In the genomic region with DNA sequence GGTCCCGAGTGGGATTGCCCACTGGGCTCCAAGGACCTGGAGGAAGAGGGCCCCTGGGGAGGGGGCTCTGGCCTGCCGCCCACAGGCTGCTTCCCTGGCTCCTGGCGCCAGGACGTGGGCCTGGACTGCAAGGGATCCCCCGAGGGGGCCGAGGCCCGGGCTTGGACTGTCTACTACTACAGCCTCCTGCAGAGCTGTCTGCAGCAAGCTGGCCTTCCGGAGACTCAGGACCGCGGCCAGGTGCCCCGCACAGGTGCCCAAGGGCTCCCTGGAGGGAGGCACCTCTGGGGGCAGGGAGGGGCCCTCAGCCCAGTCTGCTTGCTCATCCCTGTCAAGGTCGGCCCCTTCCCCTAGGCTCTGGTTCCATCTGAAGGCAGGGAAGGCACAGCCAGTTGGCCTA, we compare ENCODE assay signal across 15 cellular contexts. TPM values are rescaled to one million over a fixed set of nuclear protein-coding genes. Genes with fewer than 3 reads are reported as not detected.
DNase-seq lines count a peak whose midpoint lies in the region; ATAC-seq and TF ChIP-seq lines count a peak whose summit lies in the region.
"Had no signal": no experiment of that assay in that cellular context is flagged by ENCODE, and none has a peak within 500 bp of the region (broad histone marks: within the 10 kb centered on the region; RNA-seq: fewer than 3 reads in every experiment).

No MANE protein-coding gene starts in this region.

- no peaks in the 10 kb centered on the region for H3K27me3 Mint-ChIP-seq in CD8-positive, alpha-beta memory T cell
- H3K27me3 Mint-ChIP-seq in stimulated activated memory B cell treated with anti-CD40 and anti-IgM and Interleukin-4, amounts not matched to agents 10 μg/mL and 1 μg/mL and 100 μg/mL, for 72 hours: no peaks in the 10 kb centered on the region

- H3K27ac Mint-ChIP-seq in CD8-positive, alpha-beta memory T cell: peak overlapping the region in 7 of 8 donors; percentile 74 to 99 (median 89)
- peak overlapping the region; percentile 86 for H3K27ac Mint-ChIP-seq in stimulated activated memory B cell treated with anti-CD40 and anti-IgM and Interleukin-4, amounts not matched to agents 10 μg/mL and 1 μg/mL and 100 μg/mL, for 72 hours

- H3K4me2 ChIP-seq in OCI-LY1 (ENCODE audit: low read length): no peak overlapping the region

- no peaks in the 10 kb centered on the region for H3K9me3 Mint-ChIP-seq in CD8-positive, alpha-beta memory T cell
- no peaks in the 10 kb centered on the region for H3K9me3 Mint-ChIP-seq in stimulated activated memory B cell treated with anti-CD40 and anti-IgM and Interleukin-4, amounts not matched to agents 10 μg/mL and 1 μg/mL and 100 μg/mL, for 72 hours

- ATAC-seq in stimulated activated memory B cell treated with anti-CD40 and anti-IgM and Interleukin-4, amounts not matched to agents 10 μg/mL and 1 μg/mL and 100 μg/mL, for 72 hours: no peak
- ATAC-seq in GM19023 (IDR thresholded peaks at IDR 0.05; ENCODE audit: unreplicated experiment) (no peak), HG02852 (IDR thresholded peaks at IDR 0.05; ENCODE audit: unreplicated experiment) (no peak)

- no peak for TF ChIP-seq CTCF in OCI-LY1 (IDR thresholded peaks at IDR 0.05; ENCODE audit: low read length)

- no peaks in the 10 kb centered on the region for H3K9me2 ChIP-seq in OCI-LY1 (ENCODE audit: low read depth, low read length)

- CTCF ChIA-PET in CD8-positive, alpha-beta memory T cell (lab: Charles Lee): interaction anchor here (1.1 to 9.8 kb wide), 5 partner anchors 14 to 60 kb away, joined by 3 to 108 read pairs (median 5); a partner anchor contains a TSS

- peaks cover 54 to 71% (median 63%) of the 10 kb centered on the region in 3 donors for H3K4me1 Mint-ChIP-seq in CD8-positive, alpha-beta memory T cell
- H3K4me1 Mint-ChIP-seq in stimulated activated memory B cell treated with anti-CD40 and anti-IgM and Interleukin-4, amounts not matched to agents 10 μg/mL and 1 μg/mL and 100 μg/mL, for 72 hours: peaks cover 79% of the 10 kb centered on the region

- H3K36me3 Mint-ChIP-seq in CD8-positive, alpha-beta memory T cell: no peaks in the 10 kb centered on the region
- no peaks in the 10 kb centered on the region for H3K36me3 Mint-ChIP-seq in stimulated activated memory B cell treated with anti-CD40 and anti-IgM and Interleukin-4, amounts not matched to agents 10 μg/mL and 1 μg/mL and 100 μg/mL, for 72 hours

- POLR2A ChIA-PET in CD8-positive, alpha-beta memory T cell (lab: Charles Lee): interaction anchor here (0.8 to 5.9 kb wide), 10 partner anchors 9 to 90 kb away, joined by 3 to 111 read pairs (median 5); a partner anchor contains a TSS

- H4K20me1 ChIP-seq in OCI-LY1 (ENCODE audit: insufficient read depth, low read length): no peaks in the 10 kb centered on the region

- H3K27me3 ChIP-seq in CD8-positive, alpha-beta memory T cell (ENCODE audit: insufficient read depth, low read length, poor library complexity, severe bottlenecking): no peaks in the 10 kb centered on the region
- H3K27me3 ChIP-seq in OCI-LY1 (ENCODE audit: insufficient read depth, low read length): peaks cover 3% of the 10 kb centered on the region; the same call in 1 of the 2 replicates
- H3K27me3 ChIP-seq in effector memory CD4-positive, alpha-beta T cell (replicated peaks; ENCODE audit: control insufficient read depth, insufficient read depth, low read length, poor library complexity, severe bottlenecking): no peaks in the 10 kb centered on the region
- H3K27me3 ChIP-seq: SJCRH30 had no signal

- no peaks in the 10 kb centered on the region for H3K79me2 ChIP-seq in OCI-LY1 (ENCODE audit: insufficient read depth, low read length)

- H3K4me3 Mint-ChIP-seq in CD8-positive, alpha-beta memory T cell: peak overlapping the region in 3 of 7 donors; percentile 65 to 85 (median 74)
- no peak overlapping the region for H3K4me3 Mint-ChIP-seq in stimulated activated memory B cell treated with anti-CD40 and anti-IgM and Interleukin-4, amounts not matched to agents 10 μg/mL and 1 μg/mL and 100 μg/mL, for 72 hours

- H3K36me3 ChIP-seq in CD8-positive, alpha-beta memory T cell (ENCODE audit: insufficient read depth, low read length): no peaks in the 10 kb centered on the region
- H3K36me3 ChIP-seq in OCI-LY1 (ENCODE audit: insufficient read depth, low read length): no peaks in the 10 kb centered on the region
- H3K36me3 ChIP-seq in effector memory CD4-positive, alpha-beta T cell (ENCODE audit: control insufficient read depth, insufficient read depth, low read length): no peaks in the 10 kb centered on the region
- H3K36me3 ChIP-seq: brain microvascular endothelial cell, SJCRH30, transverse colon had no signal

- H3K4me1 ChIP-seq in CD8-positive, alpha-beta memory T cell (ENCODE audit: insufficient read depth, low read length): peaks cover 73% of the 10 kb centered on the region
- peaks cover 53% of the 10 kb centered on the region for H3K4me1 ChIP-seq in OCI-LY1 (ENCODE audit: insufficient read depth, low read length, severe bottlenecking)
- H3K4me1 ChIP-seq in effector memory CD4-positive, alpha-beta T cell (ENCODE audit: control insufficient read depth, insufficient read depth, low read length, poor library complexity, severe bottlenecking): peaks cover 77% of the 10 kb centered on the region

- no peaks in the 10 kb centered on the region for H3F3A ChIP-seq in OCI-LY1 (ENCODE audit: insufficient read depth, low read length)

- DNase-seq in CD8-positive, alpha-beta memory T cell: peak in 1 of 5 donors; percentile 30
- DNase-seq in effector memory CD4-positive, alpha-beta T cell: no peak
- DNase-seq in stimulated activated CD4-positive, alpha-beta T cell treated with anti-CD3 and anti-CD28 coated beads, Interleukin-15, amount 100 ng/mL, for 24 hours: no peak
- DNase-seq: brain microvascular endothelial cell; NCI-H1092; NCI-H2171 treated with DMSO at 0.1 percent for 48 hours; SJCRH30; stimulated activated CD4-positive, alpha-beta T cell treated with anti-CD3 and anti-CD28 coated beads, Interleukin-12 subunit alpha, Interleukin-12 subunit beta, amount 100 ng/mL, for 4 hours; transverse colon had no signal

- no peak overlapping the region for H2AFZ ChIP-seq in OCI-LY1 (ENCODE audit: low read length)

- H3K27ac ChIP-seq in CD8-positive, alpha-beta memory T cell (ENCODE audit: low read depth, low read length): peak overlapping the region; percentile 32
- peak overlapping the region; percentile 8 for H3K27ac ChIP-seq in OCI-LY1 (ENCODE audit: low read depth, low read length, poor library complexity, severe bottlenecking)
- H3K27ac ChIP-seq in effector memory CD4-positive, alpha-beta T cell (ENCODE audit: insufficient read depth, low read length, poor library complexity, severe bottlenecking): peak overlapping the region; percentile 78
- H3K27ac ChIP-seq: brain microvascular endothelial cell, SJCRH30, transverse colon had no signal

- H3K9me3 ChIP-seq in CD8-positive, alpha-beta memory T cell (ENCODE audit: low read length): no peaks in the 10 kb centered on the region
- no peaks in the 10 kb centered on the region for H3K9me3 ChIP-seq in OCI-LY1 (ENCODE audit: low read length)
- H3K9me3 ChIP-seq in effector memory CD4-positive, alpha-beta T cell (ENCODE audit: control insufficient read depth, low read length): no peaks in the 10 kb centered on the region
- H3K9me3 ChIP-seq: SJCRH30, transverse colon had no signal

- H3K4me3 ChIP-seq in CD8-positive, alpha-beta memory T cell (ENCODE audit: low read length): peak overlapping the region; percentile 43
- no peak overlapping the region for H3K4me3 ChIP-seq in OCI-LY1 (ENCODE audit: low read depth, low read length, poor library complexity, severe bottlenecking)
- H3K4me3 ChIP-seq in effector memory CD4-positive, alpha-beta T cell (ENCODE audit: insufficient read depth, low read depth, low read length, poor library complexity, severe bottlenecking): peak overlapping the region; percentile 31
- H3K4me3 ChIP-seq: SJCRH30, transverse colon had no signal

- H3K9ac ChIP-seq in OCI-LY1 (ENCODE audit: low read length): no peak overlapping the region; the same call in 1 of the 2 replicates

RNA-seq across cellular contexts. Expression of a gene that starts 1.9 kb away (rescaled TPM):
- total RNA-seq in CD8-positive, alpha-beta memory T cell: 1 to 10 TPM; 2.0 to 2.7 TPM
- 1.8 TPM for polyA plus RNA-seq in CD8-positive, alpha-beta memory T cell
- total RNA-seq: fibroblast of villous mesenchyme had no signal

RNA-seq across cellular contexts. Expression of a gene that starts 10.9 kb away (rescaled TPM):
- 10 to 100 TPM; 86.0 to 88.4 TPM for total RNA-seq in CD8-positive, alpha-beta memory T cell
- polyA plus RNA-seq in CD8-positive, alpha-beta memory T cell: 54.0 TPM

RNA-seq across cellular contexts. Expression of a gene that starts 13.5 kb away (rescaled TPM):
- 100 to 1,000 TPM; 102 to 105 TPM for total RNA-seq in CD8-positive, alpha-beta memory T cell
- polyA plus RNA-seq in CD8-positive, alpha-beta memory T cell: 331 TPM
- total RNA-seq: fibroblast of villous mesenchyme, osteoblast, SJCRH30 had no signal

RNA-seq across cellular contexts. Expression of a gene that starts 15.8 kb away (rescaled TPM):
- 100 to 1,000 TPM; 338 to 357 TPM for total RNA-seq in CD8-positive, alpha-beta memory T cell
- 564 TPM for polyA plus RNA-seq in CD8-positive, alpha-beta memory T cell

RNA-seq across cellular contexts. Expression of a gene that starts 20.1 kb away (rescaled TPM):
- 100 to 1,000 TPM; 145 to 163 TPM for total RNA-seq in CD8-positive, alpha-beta memory T cell
- polyA plus RNA-seq in CD8-positive, alpha-beta memory T cell: 1,075 TPM
- total RNA-seq: fibroblast of villous mesenchyme had no signal

Comparison
In these comparisons a context has a peak if more than half of its experiments do, and no peak if none do; other contexts are left out.
1. H3K27ac ChIP-seq: peak in every context shown above with its lines; median percentile 78 in effector memory CD4-positive, alpha-beta T cell; 32 in CD8-positive, alpha-beta memory T cell; 8 in OCI-LY1.